8 cellular contexts compared by ENCODE assay signal in genomic region chr7:149624419-149625338, GRCh38.
A peak's percentile ranks its signal among the peaks of the same experiment; 100 is the strongest.
DNase-seq lines count a peak whose midpoint lies in the region; ATAC-seq and TF ChIP-seq lines count a peak whose summit lies in the region.

No MANE protein-coding gene starts in this region.

- no peak overlapping the region for H3K27ac Mint-ChIP-seq in WTC11

- peak; percentile 71 for TF ChIP-seq CTCF in AG09309 (IDR thresholded peaks at IDR 0.05; ENCODE audit: control insufficient read depth, insufficient read depth, low read depth, low read length, missing control alignments)
- peak; percentile 85 for TF ChIP-seq CTCF in WTC11 (IDR thresholded peaks at IDR 0.05)
- peak; percentile 67 for TF ChIP-seq CTCF in cardiac fibroblast (IDR thresholded peaks at IDR 0.05; ENCODE audit: low read depth, low read length)

- POLR2A ChIA-PET in WTC11 (lab: Charles Lee), result interaction anchor here (0.7 to 1.0 kb wide), 2 partner anchors 26 to 38 kb away, joined by 4 to 5 read pairs; no protein-coding TSS in a partner anchor

- peaks cover 24% of the 10 kb centered on the region for H3K4me1 Mint-ChIP-seq in WTC11

- peak overlapping the region; percentile 76 for H3K4me3 Mint-ChIP-seq in WTC11

- no peaks in the 10 kb centered on the region for H3K9me3 Mint-ChIP-seq in WTC11

- ATAC-seq in GM18909 (IDR thresholded peaks at IDR 0.05; ENCODE audit: poor library complexity, unreplicated experiment), result peak; percentile 93
- peak; percentile 85 for ATAC-seq in HG03159 (IDR thresholded peaks at IDR 0.05; ENCODE audit: unreplicated experiment)
- peak; percentile 91 for ATAC-seq in WTC11

- CTCF ChIA-PET in WTC11 (lab: Charles Lee), result interaction anchor here (0.6 to 4.6 kb wide), 36 partner anchors 11 to 340 kb away, joined by 3 to 55 read pairs (median 4); partner anchors contain the start of genes ZNF467 and ZNF777

- peaks cover 17% of the 10 kb centered on the region for H3K36me3 Mint-ChIP-seq in WTC11

- peak overlapping the region; percentile 85 for H3K4me3 ChIP-seq in AG09309 (ENCODE audit: control insufficient read depth, low read depth, low read length)
- peak overlapping the region; percentile 79 to 85 for H3K4me3 ChIP-seq in cardiac fibroblast (replicated peaks in 1 of 2; ENCODE audit: low read depth in 2 of 2, low read length in 2 of 2)

- peak; percentile 61 for DNase-seq in AG09309 (ENCODE audit: low read depth)
- DNase-seq in NCI-H2227 (lab: John Stamatoyannopoulos, UW; ENCODE audit: unreplicated experiment), result peak; percentile 96
- peak; percentile 94 for DNase-seq in WTC11 (ENCODE audit: low spot score)
- DNase-seq in cardiac fibroblast (ENCODE audit: low read depth in 2 of 2), result peak; percentile 94 to 96
- peak; percentile 94 for DNase-seq in iris pigment epithelial cell (ENCODE audit: low read depth)
- peak; percentile 85 to 88 for DNase-seq in stimulated activated CD4-positive, alpha-beta T cell treated with anti-CD3 and anti-CD28 coated beads, Interleukin-12 subunit alpha, Interleukin-12 subunit beta, amount 100 ng/mL, for 24 hours (ENCODE audit: low read depth in 2 of 2)

- peaks cover 14% of the 10 kb centered on the region for H3K27me3 Mint-ChIP-seq in WTC11 (ENCODE audit: low read depth)

TF ChIP-seq in WTC11, 78 proteins besides CTCF, POLR2A, EP300 and RAD21 (continues in another document):
- TF ChIP-seq USF2 (CRISPR knock-in tag; IDR thresholded peaks at IDR 0.05) (peak; percentile 70), ELF4 (CRISPR knock-in tag; IDR thresholded peaks at IDR 0.05; ENCODE audit: low read depth) (no peak), STAT6 (CRISPR knock-in tag; conservative IDR thresholded peaks at IDR 0.05; ENCODE audit: low read depth) (no peak), ZNF281 (CRISPR knock-in tag; IDR thresholded peaks at IDR 0.05) (no peak), HMGA2 (CRISPR knock-in tag; IDR thresholded peaks at IDR 0.05) (no peak), FOXP4 (CRISPR knock-in tag; IDR thresholded peaks at IDR 0.05) (peak; percentile 87; the same call in 1 of the 2 replicates), TEAD4 (CRISPR knock-in tag; IDR thresholded peaks at IDR 0.05) (0 out of 2 replicates have a peak, but pooled peaks have one; percentile 18), MAX (CRISPR knock-in tag; IDR thresholded peaks at IDR 0.05) (peak; percentile 84; the same call in 1 of the 2 replicates), CREM (CRISPR knock-in tag; IDR thresholded peaks at IDR 0.05) (peak; percentile 63; the same call in 1 of the 2 replicates), SOX15 (CRISPR knock-in tag; IDR thresholded peaks at IDR 0.05) (no peak), IRF2 (CRISPR knock-in tag; IDR thresholded peaks at IDR 0.05; ENCODE audit: borderline replicate concordance, low read depth) (no peak), TEAD1 (CRISPR knock-in tag; IDR thresholded peaks at IDR 0.05) (peak; percentile 83; the same call in 1 of the 2 replicates), PRDM15 (CRISPR knock-in tag; IDR thresholded peaks at IDR 0.05) (peak; percentile 31; the same call in 1 of the 2 replicates), TCF7 (CRISPR knock-in tag; IDR thresholded peaks at IDR 0.05; ENCODE audit: low read depth) (0 out of 2 replicates have a peak, but pooled peaks have one; percentile 65)

Comparison
In these comparisons a context has a peak if more than half of its experiments do, and no peak if none do; other contexts are left out.
1. Peak in every context shown above with its lines: DNase-seq, ATAC-seq and H3K4me3 ChIP-seq.